In genomic region chr2:37746883-37747282, GRCh38 we compare ENCODE assay signal across 26 cellular contexts.
"Had no signal": no experiment of that assay in that cellular context is flagged by ENCODE, and none has a peak within 500 bp of the region (broad histone marks: within the 10 kb centered on the region; RNA-seq: fewer than 3 reads in every experiment).

No MANE protein-coding gene starts in this region.

- ATAC-seq: natural killer cell; psoas muscle; right cardiac atrium; stimulated activated effector memory CD8-positive, alpha-beta T cell treated with anti-CD3 and anti-CD28 coated beads, Interleukin-12 subunit alpha, Interleukin-12 subunit beta, amount 100 ng/mL, for 72 hours; stimulated activated naive B cell treated with anti-CD40 and anti-IgM and Interleukin-4, amounts not matched to agents 10 μg/mL and 1 μg/mL and 100 μg/mL, for 72 hours had no signal

- H3K27me3 ChIP-seq: neural progenitor cell, ovary, sigmoid colon, stomach, thyroid gland, tibial nerve, upper lobe of left lung, vagina had no signal

- H3K36me3 ChIP-seq: neural progenitor cell, ovary, sigmoid colon, stomach, thoracic aorta, thyroid gland, tibial nerve, upper lobe of left lung, vagina had no signal

- H3K4me1 ChIP-seq: parathyroid adenoma, psoas muscle, sigmoid colon, stomach, thyroid gland, tibial nerve, upper lobe of left lung, vagina had no signal

- H3K27me3 Mint-ChIP-seq: stimulated activated naive B cell treated with anti-CD40 and anti-IgM and Interleukin-4, amounts not matched to agents 10 μg/mL and 1 μg/mL and 100 μg/mL, for 72 hours; stimulated activated naive CD8-positive, alpha-beta T cell treated with anti-CD3 and anti-CD28 coated beads, Interleukin-15, Interleukin-2, amounts not matched to agents 100 ng/mL and 50 ng/mL, for 24 hours had no signal

- H3K4me2 ChIP-seq: neural progenitor cell had no signal

- H3K4me1 Mint-ChIP-seq: natural killer cell; stimulated activated effector memory CD8-positive, alpha-beta T cell treated with anti-CD3 and anti-CD28 coated beads, Interleukin-12 subunit alpha, Interleukin-12 subunit beta, amount 100 ng/mL, for 72 hours had no signal

- H3K36me3 Mint-ChIP-seq: natural killer cell; neural progenitor cell; stimulated activated effector memory CD8-positive, alpha-beta T cell treated with anti-CD3 and anti-CD28 coated beads, Interleukin-12 subunit alpha, Interleukin-12 subunit beta, amount 100 ng/mL, for 72 hours; stimulated activated naive B cell treated with anti-CD40 and anti-IgM and Interleukin-4, amounts not matched to agents 10 μg/mL and 1 μg/mL and 100 μg/mL, for 72 hours had no signal

- H3K9me3 ChIP-seq: ovary, psoas muscle, sigmoid colon, stomach, thoracic aorta, thyroid gland, tibial nerve, upper lobe of left lung, vagina had no signal

- H3K27ac ChIP-seq: neural progenitor cell, ovary, parathyroid adenoma, psoas muscle, sigmoid colon, stomach, thyroid gland, tibial nerve, upper lobe of left lung, vagina had no signal

- H3K27ac Mint-ChIP-seq: natural killer cell; nephron; neural progenitor cell; progenitor cell of endocrine pancreas; stimulated activated effector memory CD8-positive, alpha-beta T cell treated with anti-CD3 and anti-CD28 coated beads, Interleukin-12 subunit alpha, Interleukin-12 subunit beta, amount 100 ng/mL, for 72 hours; stimulated activated naive B cell treated with anti-CD40 and anti-IgM and Interleukin-4, amounts not matched to agents 10 μg/mL and 1 μg/mL and 100 μg/mL, for 72 hours; stimulated activated naive CD8-positive, alpha-beta T cell treated with anti-CD3 and anti-CD28 coated beads, Interleukin-15, Interleukin-2, amounts not matched to agents 100 ng/mL and 50 ng/mL, for 24 hours had no signal

- H3K4me3 ChIP-seq: neural progenitor cell, ovary, psoas muscle, sigmoid colon, stomach, thoracic aorta, thyroid gland, tibial nerve, upper lobe of left lung, vagina had no signal

- H3K9ac ChIP-seq: neural progenitor cell, parathyroid adenoma had no signal

- DNase-seq: natural killer cell; occipital lobe; ovary; posterior cingulate gyrus; psoas muscle; right cardiac atrium; sigmoid colon; small intestine; stimulated activated CD4-positive, alpha-beta T cell treated with anti-CD3 and anti-CD28 coated beads, Interleukin-15, amount 100 ng/mL, for 24 hours; stimulated activated CD4-positive, alpha-beta T cell treated with anti-CD3 and anti-CD28 coated beads, Interleukin-2, amount 100 ng/mL, for 24 hours; stimulated activated CD4-positive, alpha-beta T cell treated with anti-CD3 and anti-CD28 coated beads, Interleukin-2, amount 100 ng/mL, for 48 hours; stimulated activated CD4-positive, alpha-beta T cell treated with anti-CD3 and anti-CD28 coated beads, Interleukin-4, amount 100 ng/mL, for 24 hours; stimulated activated naive B cell treated with anti-CD40 and anti-IgM and Interleukin-4, amounts not matched to agents 10 μg/mL and 1 μg/mL and 100 μg/mL, for 72 hours; stimulated activated naive CD4-positive, alpha-beta T cell treated with Interleukin-2 at 50 U/mL for 16 hours; stomach; thyroid gland had no signal

- H3K4me3 Mint-ChIP-seq: natural killer cell; nephron; neural progenitor cell; stimulated activated effector memory CD8-positive, alpha-beta T cell treated with anti-CD3 and anti-CD28 coated beads, Interleukin-12 subunit alpha, Interleukin-12 subunit beta, amount 100 ng/mL, for 72 hours; stimulated activated naive B cell treated with anti-CD40 and anti-IgM and Interleukin-4, amounts not matched to agents 10 μg/mL and 1 μg/mL and 100 μg/mL, for 72 hours; stimulated activated naive CD8-positive, alpha-beta T cell treated with anti-CD3 and anti-CD28 coated beads, Interleukin-15, Interleukin-2, amounts not matched to agents 100 ng/mL and 50 ng/mL, for 24 hours had no signal
